Comparison of ENCODE assay signal across 8 cellular contexts in the genomic region with DNA sequence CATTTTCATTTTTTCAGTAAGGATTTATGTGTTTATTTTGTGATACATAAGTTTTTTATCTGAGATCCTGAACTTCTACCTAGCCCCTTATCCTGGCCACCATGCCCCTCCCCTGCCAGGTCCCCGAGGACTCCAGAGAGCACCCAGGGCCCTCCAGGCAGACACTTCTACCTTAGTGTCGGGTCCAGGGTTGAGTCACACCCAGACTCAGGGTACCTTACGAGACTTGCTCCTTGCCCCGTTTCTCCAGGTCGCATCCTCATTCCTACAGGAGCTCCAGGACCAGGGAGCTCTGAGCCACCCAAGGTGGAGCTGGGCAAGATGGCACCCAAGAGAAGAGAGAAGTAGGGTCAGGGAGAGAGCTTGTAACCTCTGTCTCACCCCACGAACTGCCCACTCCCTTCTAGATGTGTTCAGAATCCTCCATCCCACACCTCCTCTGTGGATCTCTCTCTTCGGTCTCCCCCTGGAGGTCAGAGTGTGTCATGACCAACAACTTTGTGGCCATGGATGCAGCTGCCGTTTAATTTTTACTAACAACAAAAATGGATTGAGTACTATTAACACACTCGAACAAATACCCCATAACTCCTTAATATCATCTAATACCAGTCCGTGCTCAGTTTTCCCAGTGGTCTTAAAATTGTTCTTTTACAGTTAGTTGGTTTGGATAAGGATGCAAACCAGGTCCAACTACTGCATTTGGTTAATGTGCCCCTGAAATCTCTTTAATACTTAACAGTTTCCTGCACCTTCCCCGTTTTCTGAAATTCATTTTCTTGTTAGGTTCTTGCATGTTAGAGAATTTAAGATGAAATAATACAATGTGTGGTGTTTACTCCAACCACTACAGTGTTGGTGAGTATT.
A peak's percentile ranks its signal among the peaks of the same experiment; 100 is the strongest.
DNase-seq lines count a peak whose midpoint lies in the region; ATAC-seq, FAIRE-seq and TF ChIP-seq lines count a peak whose summit lies in the region.

No MANE protein-coding gene starts in this region.

- H3K9me3 Mint-ChIP-seq in activated naive CD4-positive, alpha-beta T cell treated with anti-CD3 and anti-CD28 coated beads, Interleukin-2, amount 10 ng/mL, durations not matched to agents 7 days and 5 days, result no peaks in the 10 kb centered on the region

- no peak overlapping the region for H3K4me3 Mint-ChIP-seq in activated naive CD4-positive, alpha-beta T cell treated with anti-CD3 and anti-CD28 coated beads, Interleukin-2, amount 10 ng/mL, durations not matched to agents 7 days and 5 days

- H3K36me3 ChIP-seq in left ventricle myocardium inferior (no peaks in the 10 kb centered on the region), small intestine (ENCODE audit: control insufficient read depth in 2 of 2, insufficient read depth in 2 of 2, low read length in 2 of 2) (no peaks in the 10 kb centered on the region)

- no peak overlapping the region for H3K27ac ChIP-seq in left ventricle myocardium inferior (replicated peaks)
- H3K27ac ChIP-seq in small intestine (ENCODE audit: low read depth in 1 of 2, low read length in 1 of 2), result no peak overlapping the region

- intact Hi-C loops in left ventricle myocardium inferior (cut with micrococcal nuclease), result loop anchor here (5.0 kb wide), 1 partner anchor 155 kb away; no protein-coding TSS in a partner anchor

- H3K4me1 Mint-ChIP-seq in activated naive CD4-positive, alpha-beta T cell treated with anti-CD3 and anti-CD28 coated beads, Interleukin-2, amount 10 ng/mL, durations not matched to agents 7 days and 5 days, result no peaks in the 10 kb centered on the region

- no peak overlapping the region for H3K4me3 ChIP-seq in HFF-Myc (replicated peaks; ENCODE audit: low read depth, low read length)
- H3K4me3 ChIP-seq in left ventricle myocardium inferior, result no peak overlapping the region
- no peak overlapping the region for H3K4me3 ChIP-seq in small intestine (ENCODE audit: low read depth in 1 of 2, low read length in 2 of 2)

- peaks cover 5% of the 10 kb centered on the region for H3K4me1 ChIP-seq in left ventricle myocardium inferior
- no peaks in the 10 kb centered on the region for H3K4me1 ChIP-seq in small intestine (ENCODE audit: control insufficient read depth in 2 of 2, insufficient read depth in 1 of 2, low read depth in 1 of 2, low read length in 1 of 2)

- FAIRE-seq in small intestine (lab: Jason Lieb, UNC), result no peak

- CTCF ChIA-PET in activated naive CD4-positive, alpha-beta T cell treated with anti-CD3 and anti-CD28 coated beads, Interleukin-2, amount 10 ng/mL, durations not matched to agents 7 days and 5 days (lab: Charles Lee), result interaction anchor here (0.6 to 2.5 kb wide), 10 partner anchors 9 to 613 kb away, joined by 3 to 10 read pairs (median 3); no protein-coding TSS in a partner anchor

- 34 to 44% (median 36%) methylated on average over 11 of the region's 11 CpGs for WGBS in small intestine, 3 donors

- no peak overlapping the region for H3K27ac Mint-ChIP-seq in activated naive CD4-positive, alpha-beta T cell treated with anti-CD3 and anti-CD28 coated beads, Interleukin-2, amount 10 ng/mL, durations not matched to agents 7 days and 5 days

- no peaks in the 10 kb centered on the region for H3K9me3 ChIP-seq in left ventricle myocardium inferior (replicated peaks)
- no peaks in the 10 kb centered on the region for H3K9me3 ChIP-seq in small intestine (ENCODE audit: control insufficient read depth, low read depth)

- DNase-seq in SKM-1 treated with dmso at 0.1 percent for 144 hours (lab: John Stamatoyannopoulos, UW; ENCODE audit: unreplicated experiment), result peak; percentile 40
- no peak for DNase-seq in SKM-1 (lab: John Stamatoyannopoulos, UW; ENCODE audit: unreplicated experiment)
- no peak for DNase-seq in HFF-Myc (ENCODE audit: extremely low read depth, low read depth)
- peak; percentile 2 for DNase-seq in NCI-H2081 treated with DMSO at 0.1 percent for 48 hours (lab: John Stamatoyannopoulos, UW)
- peak; percentile 47 for DNase-seq in activated naive CD4-positive, alpha-beta T cell treated with anti-CD3 and anti-CD28 coated beads, Interleukin-2, amount 10 ng/mL, durations not matched to agents 7 days and 5 days
- no peak for DNase-seq in left ventricle myocardium inferior
- peak; percentile 55 for DNase-seq in small intestine

- peaks cover 19% of the 10 kb centered on the region for H3K27me3 Mint-ChIP-seq in activated naive CD4-positive, alpha-beta T cell treated with anti-CD3 and anti-CD28 coated beads, Interleukin-2, amount 10 ng/mL, durations not matched to agents 7 days and 5 days

- peak; percentile 79 for TF ChIP-seq CTCF in HFF-Myc (IDR thresholded peaks at IDR 0.05; ENCODE audit: low read depth, low read length, missing control alignments)
- TF ChIP-seq CTCF in left ventricle myocardium inferior (IDR thresholded peaks at IDR 0.05; ENCODE audit: borderline replicate concordance), result peak; percentile 79

- H3K27me3 ChIP-seq in left ventricle myocardium inferior (ENCODE audit: low read depth) (no peaks in the 10 kb centered on the region), small intestine (ENCODE audit: control insufficient read depth in 2 of 2, insufficient read depth in 2 of 2, low read length in 2 of 2) (no peaks in the 10 kb centered on the region)

- ATAC-seq in GM21423 (IDR thresholded peaks at IDR 0.05; ENCODE audit: unreplicated experiment), result no peak

- H3K36me3 Mint-ChIP-seq in activated naive CD4-positive, alpha-beta T cell treated with anti-CD3 and anti-CD28 coated beads, Interleukin-2, amount 10 ng/mL, durations not matched to agents 7 days and 5 days, result no peaks in the 10 kb centered on the region

Comparison
In these comparisons a context has a peak if more than half of its experiments do, and no peak if none do; other contexts are left out.
1. DNase-seq: peak in SKM-1 treated with dmso at 0.1 percent for 144 hours (single experiment), NCI-H2081 treated with DMSO at 0.1 percent for 48 hours (single experiment), activated naive CD4-positive, alpha-beta T cell treated with anti-CD3 and anti-CD28 coated beads, Interleukin-2, amount 10 ng/mL, durations not matched to agents 7 days and 5 days (single experiment) and small intestine (single experiment); none in SKM-1 (single experiment), HFF-Myc (single experiment) and left ventricle myocardium inferior (single experiment).